15 cellular contexts compared by ENCODE assay signal in the genomic region with DNA sequence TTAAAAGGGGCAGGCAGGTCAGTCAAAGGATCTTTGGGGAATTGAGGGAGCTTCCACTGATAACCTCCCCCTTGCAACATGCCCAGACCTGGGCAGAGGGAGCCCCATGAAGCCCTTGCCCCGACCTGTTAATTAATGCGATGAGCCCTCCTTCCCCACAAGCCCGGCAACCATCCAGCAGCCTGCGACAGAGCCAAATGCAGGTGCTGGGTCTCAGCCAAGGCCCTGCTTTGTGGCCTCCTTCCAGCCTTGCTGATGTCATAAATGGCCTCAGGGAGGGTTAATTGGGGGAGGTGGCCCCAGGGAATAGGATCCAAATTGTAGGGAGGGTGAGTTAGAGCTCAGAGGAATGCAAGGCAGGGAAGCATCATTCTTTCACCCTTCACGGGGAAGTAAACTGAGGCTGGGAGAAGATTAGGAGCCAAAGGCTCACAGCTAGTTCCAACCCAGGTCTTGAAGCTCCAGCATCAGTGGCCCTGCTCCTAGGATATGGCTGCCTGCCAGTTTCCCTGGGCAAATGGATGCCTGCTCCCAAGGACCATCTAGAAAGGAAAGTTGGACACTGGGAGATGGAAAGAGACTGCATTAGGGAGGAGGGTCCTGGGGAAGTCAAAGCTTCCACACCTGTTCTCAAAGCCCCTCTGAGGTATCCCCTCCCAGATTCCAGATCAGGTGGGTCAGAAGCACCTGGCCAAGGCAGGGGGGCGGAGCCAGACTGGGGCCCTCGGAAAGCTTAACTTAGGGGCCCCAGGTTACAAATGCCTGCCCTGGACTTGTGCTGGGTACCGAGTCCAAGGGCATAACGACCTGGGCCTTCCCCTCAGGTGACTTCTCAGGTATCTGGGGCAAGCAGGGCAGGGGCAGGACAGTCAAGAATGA. TPM values are rescaled to one million over a fixed set of nuclear protein-coding genes. Genes with fewer than 3 reads are reported as not detected.
DNase-seq lines count a peak whose midpoint lies in the region; ATAC-seq and TF ChIP-seq lines count a peak whose summit lies in the region.
"Had no signal": no experiment of that assay in that cellular context is flagged by ENCODE, and none has a peak within 500 bp of the region (broad histone marks: within the 10 kb centered on the region; RNA-seq: fewer than 3 reads in every experiment).

No MANE protein-coding gene starts in this region.

- H3K27me3 ChIP-seq in foreskin keratinocyte = peaks cover 21% of the 10 kb centered on the region
- H3K27me3 ChIP-seq: MG63, right lobe of liver had no signal

- ATAC-seq in foreskin keratinocyte (peak; percentile 14), GM21390 (IDR thresholded peaks at IDR 0.05; ENCODE audit: unreplicated experiment) (no peak), HG03108 (IDR thresholded peaks at IDR 0.05; ENCODE audit: unreplicated experiment) (no peak)

- no peak for TF ChIP-seq CTCF in foreskin keratinocyte (conservative IDR thresholded peaks at IDR 0.05)

- no peak overlapping the region for H3K27ac ChIP-seq in foreskin keratinocyte
- H3K27ac ChIP-seq: right lobe of liver had no signal

- peak; percentile 63 for DNase-seq in A172 (ENCODE audit: low spot score)
- DNase-seq in LoVo (ENCODE audit: low spot score) = peak; percentile 45
- DNase-seq in NCI-H82 treated with DMSO at 0.1 percent for 48 hours (lab: John Stamatoyannopoulos, UW; ENCODE audit: unreplicated experiment) = peak; percentile 3
- DNase-seq in foreskin keratinocyte = peak; percentile 67 to 75
- DNase-seq in activated CD4-positive, CD25-positive, alpha-beta regulatory T cell (lab: John Stamatoyannopoulos, UW) = no peak
- no peak for DNase-seq in occipital lobe (lab: John Stamatoyannopoulos, UW)
- DNase-seq: activated CD4-positive, alpha-beta T cell treated with anti-CD3 and anti-CD28 coated beads for 1 hour; activated naive CD4-positive, alpha-beta T cell; HFFc6; MG63; midbrain had no signal

- H3K4me1 ChIP-seq in foreskin keratinocyte = peaks cover 15% of the 10 kb centered on the region
- H3K4me1 ChIP-seq: right lobe of liver had no signal

RNA-seq across cellular contexts. Expression of gene LMO1, which starts 34.1 kb away (rescaled TPM):
- 0.22 and 1.7 TPM in 2 replicates for total RNA-seq in A172 (2014; rRNA removed; shearing (Covaris generic))
- total RNA-seq in foreskin keratinocyte (not detected in 2 replicates), occipital lobe (1.9 TPM)
- polyA plus RNA-seq in foreskin keratinocyte = not detected in 2 replicates
- total RNA-seq: dermis microvascular lymphatic vessel endothelial cell, HFFc6, right lobe of liver had no signal

Comparison
In these comparisons a context has a peak if more than half of its experiments do, and no peak if none do; other contexts are left out.
1. DNase-seq: peak in A172 (single experiment), LoVo (single experiment), NCI-H82 treated with DMSO at 0.1 percent for 48 hours (single experiment) and foreskin keratinocyte (2 of 2); none in activated CD4-positive, CD25-positive, alpha-beta regulatory T cell (0 of 4) and occipital lobe (single experiment).